In the genomic region with DNA sequence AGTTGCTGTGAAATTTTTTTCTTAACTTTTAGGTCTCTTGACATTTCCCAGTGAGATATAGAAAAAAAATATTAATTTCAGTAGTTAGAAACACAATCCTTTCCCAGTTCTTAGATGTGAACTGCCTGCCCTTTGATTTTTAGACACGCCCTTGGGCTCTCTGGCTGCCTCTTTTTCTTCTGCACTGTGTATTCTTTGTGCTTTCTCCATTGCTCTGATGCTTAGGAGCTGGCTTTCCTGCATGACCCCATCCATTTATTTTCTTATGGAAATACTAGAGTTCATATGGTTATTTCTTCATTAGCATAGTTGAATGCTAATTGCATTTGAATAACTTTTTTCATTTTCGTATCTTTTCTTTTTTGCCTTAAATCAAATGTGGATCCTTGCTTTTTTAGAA, we compare ENCODE assay signal across 26 cellular contexts.
DNase-seq lines count a peak whose midpoint lies in the region; FAIRE-seq and TF ChIP-seq lines count a peak whose summit lies in the region.
"Had no signal": no experiment of that assay in that cellular context is flagged by ENCODE, and none has a peak within 500 bp of the region (broad histone marks: within the 10 kb centered on the region; RNA-seq: fewer than 3 reads in every experiment).

No MANE protein-coding gene starts in this region.

- H3K27me3 Mint-ChIP-seq in H9 (ENCODE audit: low read depth) (no peaks in the 10 kb centered on the region), endothelial cell (ENCODE audit: unreplicated experiment) (peaks cover 2% of the 10 kb centered on the region)
- H3K27me3 Mint-ChIP-seq in CD4-positive, alpha-beta memory T cell, result no peaks in the 10 kb centered on the region
- H3K27me3 Mint-ChIP-seq: CD4-positive, CD25-positive, alpha-beta regulatory T cell had no signal

- H3K4me1 Mint-ChIP-seq in H9 (peaks cover 39 to 44% of the 10 kb centered on the region in 2 experiments), endothelial cell (ENCODE audit: unreplicated experiment) (peaks cover 8% of the 10 kb centered on the region)
- no peaks in the 10 kb centered on the region for H3K4me1 Mint-ChIP-seq in CD4-positive, alpha-beta memory T cell
- H3K4me1 Mint-ChIP-seq: CD14-positive monocyte; CD4-positive, CD25-positive, alpha-beta regulatory T cell had no signal

- H3K4me3 Mint-ChIP-seq in H9 (no peak overlapping the region), endothelial cell (ENCODE audit: unreplicated experiment) (no peak overlapping the region)
- H3K4me3 Mint-ChIP-seq in CD4-positive, alpha-beta memory T cell, result no peak overlapping the region
- H3K4me3 Mint-ChIP-seq: CD14-positive monocyte; CD4-positive, CD25-positive, alpha-beta regulatory T cell; CD8-positive, alpha-beta T cell had no signal

- H3K9ac ChIP-seq in H9 (ENCODE audit: extremely low read depth, insufficient read length, low read length) (no peak overlapping the region), HUES48 (ENCODE audit: low read depth, low read length) (no peak overlapping the region), H1 (replicated peaks in 1 of 4; ENCODE audit: extremely low read depth in 1 of 4, low read depth in 3 of 4, low read length in 3 of 4) (no peak overlapping the region)
- H3K9ac ChIP-seq: BLaER1 had no signal

- no peaks in the 10 kb centered on the region for H4K20me1 ChIP-seq in H9 (ENCODE audit: control insufficient read depth, insufficient read depth, insufficient read length)
- no peaks in the 10 kb centered on the region for H4K20me1 ChIP-seq in H1 (replicated peaks in 1 of 2; ENCODE audit: control insufficient read depth in 1 of 2, insufficient read depth in 2 of 2, low read length in 2 of 2)
- H4K20me1 ChIP-seq: BLaER1 had no signal

- no CpG with 5 or more reads among the region's 2 CpGs for WGBS in H9 (ENCODE audit: extremely low coverage, insufficient read length, low lambda C conversion rate)
- 42% methylated on average over 2 of the region's 2 CpGs; no CpG with 5 or more reads in 1 of the 2 experiments for WGBS in H1 (ENCODE audit: extremely low coverage in 1 of 2, insufficient coverage in 1 of 2, insufficient read length in 1 of 2, insufficient replicate concordance in 2 of 2, low coverage in 1 of 2, low lambda C conversion rate in 2 of 2, missing lambda C conversion rate in 1 of 2), 2 experiments
- WGBS in testis, 2 donors, result 77 to 84% methylated on average over 2 of the region's 2 CpGs

- no peak for FAIRE-seq in H1 (lab: Jason Lieb, UNC)
- FAIRE-seq: A204.1, GM12878, GM12892, GM18507 had no signal

- H2BK120ac ChIP-seq in H9 (ENCODE audit: low read depth, low read length, poor library complexity, severe bottlenecking) (no peak overlapping the region), H1 (replicated peaks; ENCODE audit: low read depth, low read length) (no peak overlapping the region)

- H3K56ac ChIP-seq in H9 (ENCODE audit: insufficient read length, low read depth, low read length) (no peak overlapping the region), H1 (replicated peaks; ENCODE audit: insufficient read length, low read depth, low read length) (no peak overlapping the region)

- no peak overlapping the region for H2BK5ac ChIP-seq in H9 (ENCODE audit: insufficient read length, low read length)
- H2BK5ac ChIP-seq in H1 (ENCODE audit: low read depth, low read length), result 0 out of 2 replicates have a peak overlapping the region, but pooled peaks have one; percentile 69

- H2BK20ac ChIP-seq in H9 (ENCODE audit: low read depth, low read length, poor library complexity, severe bottlenecking) (no peak overlapping the region), H1 (ENCODE audit: low read length) (no peak overlapping the region)

- H3K27ac ChIP-seq in H9 (ENCODE audit: insufficient read length, low read depth, low read length) (no peak overlapping the region), HUES48 (ENCODE audit: low read depth, low read length) (peak overlapping the region; percentile 43), H1 (ENCODE audit: low read depth, low read length) (no peak overlapping the region), testis (no peak overlapping the region)
- H3K27ac ChIP-seq in CD4-positive, alpha-beta memory T cell (ENCODE audit: low read depth, low read length), result no peak overlapping the region
- H3K27ac ChIP-seq: BLaER1 had no signal

- H3K4ac ChIP-seq in H9 (ENCODE audit: low read depth, low read length) (no peak overlapping the region), H1 (replicated peaks; ENCODE audit: insufficient read length, low read depth, low read length) (no peak overlapping the region)

- no peak for TF ChIP-seq EP300 in H1 (IDR thresholded peaks at IDR 0.05; ENCODE audit: borderline replicate concordance in 1 of 2, low read depth in 2 of 2, low read length in 2 of 2)

- DNase-seq in H9, result no peak
- DNase-seq in H1 (ENCODE audit: low read depth in 1 of 2, low spot score in 2 of 2), result no peak
- no peak for DNase-seq in endothelial cell (ENCODE audit: low spot score)
- no peak for DNase-seq in testis
- DNase-seq in CD4-positive, alpha-beta memory T cell, result no peak
- no peak for DNase-seq in DMS153 (lab: John Stamatoyannopoulos, UW)
- DNase-seq: 8988T; ACHN; BE2C; C1 segment of cervical spinal cord; Caco-2; Calu3; CD4-positive, CD25-positive, alpha-beta regulatory T cell; CD8-positive, alpha-beta T cell; DMS53; DMS79; DND-41; EL; GDM1 had no signal

- TF ChIP-seq CTCF in H9 (conservative IDR thresholded peaks at IDR 0.05), result no peak
- TF ChIP-seq CTCF in H1 (IDR thresholded peaks at IDR 0.05; ENCODE audit: control extremely low read depth in 1 of 3, insufficient read depth in 1 of 3, low read depth in 1 of 3, low read length in 3 of 3), result no peak
- no peak for TF ChIP-seq CTCF in endothelial cell (IDR thresholded peaks at IDR 0.05; ENCODE audit: unreplicated experiment)
- no peak for TF ChIP-seq CTCF in testis (IDR thresholded peaks at IDR 0.05)

- H3K23me2 ChIP-seq in H9 (ENCODE audit: insufficient read length, low read depth, low read length, poor library complexity, severe bottlenecking), result no peaks in the 10 kb centered on the region
- no peaks in the 10 kb centered on the region for H3K23me2 ChIP-seq in H1 (ENCODE audit: low read depth, low read length)

- H4K5ac ChIP-seq in H9 (ENCODE audit: insufficient read length, low read depth, low read length), result no peak overlapping the region
- no peak overlapping the region for H4K5ac ChIP-seq in H1 (ENCODE audit: insufficient read length, low read depth, low read length)

- peaks cover 2% of the 10 kb centered on the region; the same call in 1 of the 2 replicates for H3K4me1 ChIP-seq in H9 (ENCODE audit: insufficient read depth, low read length)
- peaks cover 33% of the 10 kb centered on the region for H3K4me1 ChIP-seq in HUES48 (ENCODE audit: control insufficient read depth, insufficient read depth, low read length)
- H3K4me1 ChIP-seq in H1 (replicated peaks in 1 of 4; ENCODE audit: control insufficient read depth in 3 of 4, insufficient read depth in 4 of 4, low read length in 3 of 4), result peaks cover 0 to 14% (median 0%) of the 10 kb centered on the region in 4 experiments; a peak in 2 of 7 replicates
- H3K4me1 ChIP-seq in testis, result no peaks in the 10 kb centered on the region
- H3K4me1 ChIP-seq in CD4-positive, alpha-beta memory T cell (ENCODE audit: insufficient read depth, low read length), result no peaks in the 10 kb centered on the region
- H3K4me1 ChIP-seq: BE2C, BLaER1, Caco-2 had no signal

- H3K18ac ChIP-seq in H9 (ENCODE audit: insufficient read length, low read depth, low read length) (no peak overlapping the region), H1 (ENCODE audit: extremely low read depth, low read length) (no peak overlapping the region)

- no peak overlapping the region for H3T11ph ChIP-seq in H9 (ENCODE audit: low read length)

- no peak for TF ChIP-seq RAD21 in H1 (IDR thresholded peaks at IDR 0.05 in 1 of 2, conservative IDR thresholded peaks at IDR 0.05 in 1 of 2; ENCODE audit: low read depth in 2 of 2, low read length in 2 of 2)

- H3K27me3 ChIP-seq in H9 (ENCODE audit: insufficient read depth, low read length), result no peaks in the 10 kb centered on the region
- no peaks in the 10 kb centered on the region for H3K27me3 ChIP-seq in HUES48 (ENCODE audit: control insufficient read depth, insufficient read depth, low read length)
- H3K27me3 ChIP-seq in H1 (replicated peaks in 1 of 4; ENCODE audit: control insufficient read depth in 3 of 4, extremely low read depth in 1 of 4, insufficient read depth in 3 of 4, low read length in 3 of 4), result no peaks in the 10 kb centered on the region
- H3K27me3 ChIP-seq in testis, result no peaks in the 10 kb centered on the region
- no peaks in the 10 kb centered on the region for H3K27me3 ChIP-seq in CD4-positive, alpha-beta memory T cell (ENCODE audit: insufficient read depth, low read length)
- H3K27me3 ChIP-seq: BE2C, BLaER1 had no signal

- POLR2A ChIA-PET in H1 (lab: Charles Lee; ENCODE audit: partially characterized antibody), result no interaction called here
- POLR2A ChIA-PET in CD4-positive, alpha-beta memory T cell (lab: Charles Lee; ENCODE audit: partially characterized antibody), result no interaction called here

- H3K9me3 Mint-ChIP-seq in H9 (peaks cover 6 to 11% of the 10 kb centered on the region in 2 experiments; a peak in 4 of 5 replicates), endothelial cell (ENCODE audit: unreplicated experiment) (no peaks in the 10 kb centered on the region)
- H3K9me3 Mint-ChIP-seq in CD4-positive, alpha-beta memory T cell, result peaks cover 0 to 5% (median 3%) of the 10 kb centered on the region in 8 donors

- peaks cover 5 to 16% (median 12%) of the 10 kb centered on the region in 3 experiments for H3K36me3 Mint-ChIP-seq in H9 (ENCODE audit: insufficient read depth in 1 of 3, low read depth in 3 of 3)
- H3K36me3 Mint-ChIP-seq in endothelial cell (ENCODE audit: low read depth, unreplicated experiment), result no peaks in the 10 kb centered on the region
- H3K36me3 Mint-ChIP-seq in CD4-positive, alpha-beta memory T cell, result no peaks in the 10 kb centered on the region
- H3K36me3 Mint-ChIP-seq: CD14-positive monocyte; CD4-positive, CD25-positive, alpha-beta regulatory T cell; CD8-positive, alpha-beta T cell had no signal

- H3K79me1 ChIP-seq in H9 (ENCODE audit: insufficient read depth, low read depth, low read length, poor library complexity, severe bottlenecking) (no peaks in the 10 kb centered on the region), H1 (ENCODE audit: low read depth, low read length) (no peaks in the 10 kb centered on the region)

- TF ChIP-seq POLR2A in H1 (IDR thresholded peaks at IDR 0.05; ENCODE audit: control extremely low read depth in 1 of 2, low read depth in 2 of 2, low read length in 2 of 2), result no peak
- no peak for TF ChIP-seq POLR2A in testis (IDR thresholded peaks at IDR 0.05)

- H3K14ac ChIP-seq in H9 (ENCODE audit: insufficient read depth, low read length) (no peak overlapping the region), H1 (ENCODE audit: insufficient read length) (no peak overlapping the region)

- H3K27ac Mint-ChIP-seq in H9, result peak overlapping the region; percentile 5 to 86 (median 6); a peak in 4 of 7 replicates
- H3K27ac Mint-ChIP-seq in endothelial cell (ENCODE audit: unreplicated experiment), result no peak overlapping the region
- no peak overlapping the region for H3K27ac Mint-ChIP-seq in CD4-positive, alpha-beta memory T cell
- H3K27ac Mint-ChIP-seq: CD14-positive monocyte; CD4-positive, CD25-positive, alpha-beta regulatory T cell; CD8-positive, alpha-beta T cell had no signal

- H2AFZ ChIP-seq in H9 (ENCODE audit: low read length) (no peak overlapping the region), H1 (ENCODE audit: low read length) (no peak overlapping the region)

- intact Hi-C loops in testis (cut with DNase I; ENCODE audit: low total_unique reads), result no loop called here
- intact Hi-C loops in CD4-positive, alpha-beta memory T cell (cut with micrococcal nuclease), result no loop called here

- no peak overlapping the region for H4K91ac ChIP-seq in H9 (ENCODE audit: insufficient read length, low read depth, low read length)
- no peak overlapping the region for H4K91ac ChIP-seq in H1 (replicated peaks; ENCODE audit: insufficient read length, low read length)

- H3K4me2 ChIP-seq in H9 (ENCODE audit: insufficient read depth, insufficient read length, low read length) (no peak overlapping the region), H1 (ENCODE audit: insufficient read depth in 1 of 2, low read depth in 2 of 2, low read length in 2 of 2) (peak overlapping the region in 1 of 2 experiments; percentile 9; a peak in 1 of 4 replicates)
- H3K4me2 ChIP-seq: BLaER1 had no signal

- H3K36me3 ChIP-seq in HUES48 (ENCODE audit: control insufficient read depth, insufficient read depth, low read length) (no peaks in the 10 kb centered on the region), H1 (ENCODE audit: control insufficient read depth in 2 of 4, insufficient read depth in 4 of 4, low read length in 3 of 4) (no peaks in the 10 kb centered on the region), testis (ENCODE audit: low read depth, missing control alignments) (no peaks in the 10 kb centered on the region)
- no peaks in the 10 kb centered on the region for H3K36me3 ChIP-seq in CD4-positive, alpha-beta memory T cell (ENCODE audit: insufficient read depth, low read length)
- H3K36me3 ChIP-seq: BE2C, BLaER1 had no signal

- H2BK15ac ChIP-seq in H9 (ENCODE audit: low read depth, low read length), result no peak overlapping the region
- no peak overlapping the region for H2BK15ac ChIP-seq in H1 (ENCODE audit: low read length)

- H3K79me2 ChIP-seq in H9 (ENCODE audit: insufficient read depth, low read length) (no peaks in the 10 kb centered on the region), H1 (ENCODE audit: control insufficient read depth in 1 of 2, insufficient read depth in 2 of 2, low read length in 2 of 2) (no peaks in the 10 kb centered on the region)

- H3K4me3 ChIP-seq in HUES48 (ENCODE audit: low read depth, low read length) (no peak overlapping the region), H1 (ENCODE audit: extremely low read depth in 1 of 4, insufficient read depth in 2 of 4, low read depth in 3 of 4, low read length in 4 of 4) (no peak overlapping the region), testis (no peak overlapping the region)
- no peak overlapping the region for H3K4me3 ChIP-seq in CD4-positive, alpha-beta memory T cell (ENCODE audit: low read length in 2 of 2)
- H3K4me3 ChIP-seq: BLaER1, GM12878 had no signal

- H3K23ac ChIP-seq in H9 (ENCODE audit: insufficient read length, low read depth, low read length) (no peak overlapping the region), H1 (ENCODE audit: insufficient read length) (no peak overlapping the region)

- H2AK5ac ChIP-seq in H9 (ENCODE audit: insufficient read length, low read length) (no peak overlapping the region), H1 (ENCODE audit: low read depth, low read length) (no peak overlapping the region)

- H3K9me3 ChIP-seq in H9 (ENCODE audit: control insufficient read depth, low read depth, low read length), result no peaks in the 10 kb centered on the region
- no peaks in the 10 kb centered on the region; the same call in 1 of the 2 replicates for H3K9me3 ChIP-seq in HUES48 (ENCODE audit: control insufficient read depth, insufficient read depth, low read length)
- no peaks in the 10 kb centered on the region for H3K9me3 ChIP-seq in H1 (ENCODE audit: insufficient read depth in 2 of 2, low read depth in 1 of 2, low read length in 1 of 2)
- H3K9me3 ChIP-seq in testis, result no peaks in the 10 kb centered on the region
- H3K9me3 ChIP-seq in CD4-positive, alpha-beta memory T cell (ENCODE audit: control insufficient read depth in 1 of 2, low read length in 2 of 2), result no peaks in the 10 kb centered on the region
- H3K9me3 ChIP-seq: BE2C, BLaER1, Caco-2 had no signal

- H4K8ac ChIP-seq in H9 (replicated peaks; ENCODE audit: insufficient read length, low read depth, low read length) (no peak overlapping the region), H1 (ENCODE audit: extremely low read depth, insufficient read depth, low read length) (no peak overlapping the region)

- CTCF ChIA-PET in H1 (lab: Charles Lee; ENCODE audit: partially characterized antibody), result interaction anchor here (0.9 kb wide), 1 partner anchor 420 kb away, joined by 3 read pairs; no protein-coding TSS in a partner anchor
- CTCF ChIA-PET in CD4-positive, alpha-beta memory T cell (lab: Charles Lee; ENCODE audit: partially characterized antibody), result no interaction called here

- H2BK12ac ChIP-seq in H9 (ENCODE audit: insufficient read length, low read depth, low read length) (no peak overlapping the region), H1 (ENCODE audit: low read depth, low read length) (no peak overlapping the region)

Comparison
In these comparisons a context has a peak if more than half of its experiments do, and no peak if none do; other contexts are left out.
1. H3K27ac Mint-ChIP-seq: peak in H9 (3 of 3); none in endothelial cell (single experiment) and CD4-positive, alpha-beta memory T cell (0 of 7).